Comparison of ENCODE assay signal across 25 cellular contexts in the genomic region with DNA sequence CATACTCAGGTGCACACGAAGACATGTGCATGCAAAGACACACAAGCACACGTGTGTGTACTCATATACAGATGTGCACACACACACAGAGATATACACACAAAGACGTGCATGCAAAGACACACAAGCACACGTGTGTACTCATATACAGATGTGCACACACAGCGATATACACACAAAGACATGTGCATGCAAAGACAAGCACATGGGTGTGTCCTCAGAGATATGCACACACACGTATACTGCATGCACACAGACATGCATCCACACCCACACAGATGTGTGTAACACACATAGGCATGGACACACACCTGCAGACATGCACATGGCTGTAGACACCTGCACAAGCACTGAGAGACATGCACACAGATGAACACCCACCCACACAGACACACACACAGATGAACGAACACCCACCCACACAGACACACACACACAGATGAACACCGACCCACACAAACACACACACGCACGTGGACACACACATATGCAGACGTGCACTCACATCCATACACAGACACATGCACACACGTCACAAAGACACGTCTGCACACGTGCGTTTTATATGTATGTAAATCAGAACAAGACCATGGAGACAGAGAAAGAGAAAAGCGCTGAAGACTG.
"Had no signal": no experiment of that assay in that cellular context is flagged by ENCODE, and none has a peak within 500 bp of the region (broad histone marks: within the 10 kb centered on the region; RNA-seq: fewer than 3 reads in every experiment).

No MANE protein-coding gene starts in this region.

- H3K27ac ChIP-seq: colonic mucosa, esophagus squamous epithelium, neural progenitor cell, prostate gland, right atrium auricular region, sigmoid colon, stomach, thyroid gland had no signal

- H3K27ac Mint-ChIP-seq: dendritic cell treated with granulocyte-macrophage colony-stimulating factor and Interleukin-4, amounts not matched to agents 40 ng/mL and 50 ng/mL, for 4 days; memory B cell; natural killer cell treated with Interleukin-12 subunit alpha and Interleukin-12 subunit beta and Interleukin-15 and Interleukin-18, amount 100 ng/mL, for 72 hours; neural progenitor cell; stimulated activated effector memory CD8-positive, alpha-beta T cell treated with anti-CD3 and anti-CD28 coated beads, Interleukin-12 subunit alpha, Interleukin-12 subunit beta, amount 100 ng/mL, for 72 hours; type B pancreatic cell had no signal

- DNase-seq: colonic mucosa; effector memory CD4-positive, alpha-beta T cell; erythroblast; esophagus squamous epithelium; foreskin melanocyte; head of caudate nucleus; mucosa of descending colon; naive B cell; sigmoid colon; stimulated activated CD4-positive, alpha-beta T cell treated with anti-CD3 and anti-CD28 coated beads, Interleukin-2, amount 100 ng/mL, for 24 hours; stimulated activated CD4-positive, alpha-beta T cell treated with anti-CD3 and anti-CD28 coated beads, Interleukin-4, amount 100 ng/mL, for 24 hours; stimulated activated naive CD4-positive, alpha-beta T cell treated with Interleukin-2 at 50 U/mL for 16 hours; stomach; thyroid gland had no signal

- H3K36me3 ChIP-seq: colonic mucosa, neural progenitor cell had no signal

- H3K9me3 ChIP-seq: colonic mucosa, esophagus squamous epithelium, mucosa of descending colon, prostate gland, right atrium auricular region, sigmoid colon, stomach, thyroid gland had no signal

- H3K9me3 Mint-ChIP-seq: dendritic cell treated with granulocyte-macrophage colony-stimulating factor and Interleukin-4, amounts not matched to agents 40 ng/mL and 50 ng/mL, for 4 days; memory B cell; mesothelial cell of epicardium; naive B cell; natural killer cell treated with Interleukin-12 subunit alpha and Interleukin-12 subunit beta and Interleukin-15 and Interleukin-18, amount 100 ng/mL, for 72 hours; neural progenitor cell; stimulated activated effector memory CD8-positive, alpha-beta T cell treated with anti-CD3 and anti-CD28 coated beads, Interleukin-12 subunit alpha, Interleukin-12 subunit beta, amount 100 ng/mL, for 72 hours; type B pancreatic cell had no signal

- H2AFZ ChIP-seq: neural progenitor cell had no signal

- H3K4me3 Mint-ChIP-seq: dendritic cell treated with granulocyte-macrophage colony-stimulating factor and Interleukin-4, amounts not matched to agents 40 ng/mL and 50 ng/mL, for 4 days; memory B cell; mesothelial cell of epicardium; naive B cell; natural killer cell treated with Interleukin-12 subunit alpha and Interleukin-12 subunit beta and Interleukin-15 and Interleukin-18, amount 100 ng/mL, for 72 hours; neural progenitor cell; stimulated activated effector memory CD8-positive, alpha-beta T cell treated with anti-CD3 and anti-CD28 coated beads, Interleukin-12 subunit alpha, Interleukin-12 subunit beta, amount 100 ng/mL, for 72 hours; type B pancreatic cell had no signal

- H3K27me3 ChIP-seq: colonic mucosa, esophagus squamous epithelium, neural progenitor cell, right atrium auricular region, sigmoid colon, stomach, thyroid gland had no signal

- H3K4me3 ChIP-seq: colonic mucosa, esophagus squamous epithelium, lung, mucosa of descending colon, neural progenitor cell, prostate gland, right atrium auricular region, sigmoid colon, stomach, thyroid gland had no signal

- H3K36me3 Mint-ChIP-seq: natural killer cell treated with Interleukin-12 subunit alpha and Interleukin-12 subunit beta and Interleukin-15 and Interleukin-18, amount 100 ng/mL, for 72 hours had no signal

- H3K4me2 ChIP-seq: neural progenitor cell had no signal

- H3K4me1 ChIP-seq: colonic mucosa, neural progenitor cell, prostate gland, right atrium auricular region, thyroid gland had no signal

- ATAC-seq: left lobe of liver; mucosa of descending colon; natural killer cell treated with Interleukin-12 subunit alpha and Interleukin-12 subunit beta and Interleukin-15 and Interleukin-18, amount 100 ng/mL, for 72 hours; stimulated activated effector memory CD8-positive, alpha-beta T cell treated with anti-CD3 and anti-CD28 coated beads, Interleukin-12 subunit alpha, Interleukin-12 subunit beta, amount 100 ng/mL, for 72 hours had no signal

- H3K9ac ChIP-seq: neural progenitor cell had no signal

- H3K27me3 Mint-ChIP-seq: dendritic cell treated with granulocyte-macrophage colony-stimulating factor and Interleukin-4, amounts not matched to agents 40 ng/mL and 50 ng/mL, for 4 days; memory B cell; naive B cell; natural killer cell treated with Interleukin-12 subunit alpha and Interleukin-12 subunit beta and Interleukin-15 and Interleukin-18, amount 100 ng/mL, for 72 hours; type B pancreatic cell had no signal

- H3K4me1 Mint-ChIP-seq: memory B cell; neural progenitor cell; stimulated activated effector memory CD8-positive, alpha-beta T cell treated with anti-CD3 and anti-CD28 coated beads, Interleukin-12 subunit alpha, Interleukin-12 subunit beta, amount 100 ng/mL, for 72 hours had no signal
